Comparison of ENCODE assay signal across 20 cellular contexts in genomic region chr1:5976726-5977493, GRCh38. TPM values are rescaled to one million over a fixed set of nuclear protein-coding genes. Genes with fewer than 3 reads are reported as not detected.
A peak's percentile ranks its signal among the peaks of the same experiment; 100 is the strongest.
DNase-seq lines count a peak whose midpoint lies in the region; ATAC-seq and TF ChIP-seq lines count a peak whose summit lies in the region.
"Had no signal": no experiment of that assay in that cellular context is flagged by ENCODE, and none has a peak within 500 bp of the region (broad histone marks: within the 10 kb centered on the region; RNA-seq: fewer than 3 reads in every experiment).

No MANE protein-coding gene starts in this region.

- H3K9me3 ChIP-seq in upper lobe of right lung (no peaks in the 10 kb centered on the region), mammary epithelial cell (replicated peaks; ENCODE audit: insufficient read depth, low read length) (no peaks in the 10 kb centered on the region)
- H3K9me3 ChIP-seq: BE2C, HAP-1, upper lobe of left lung had no signal

- no TSS peak for BruUV-seq in mammary epithelial cell (replicated peaks; lab: Mats Ljungman, UMichigan)

- no peak for ATAC-seq in naive thymus-derived CD8-positive, alpha-beta T cell
- ATAC-seq in upper lobe of right lung (no peak), HG03457 (IDR thresholded peaks at IDR 0.05; ENCODE audit: unreplicated experiment) (no peak)

- intact Hi-C loops in upper lobe of right lung (cut with DNase I) = no loop called here
- intact Hi-C loops in mammary epithelial cell (cut with micrococcal nuclease) = loop anchor here (5.0 kb wide), 1 partner anchor 230 kb away; no protein-coding TSS in a partner anchor

- H2AFZ ChIP-seq in mammary epithelial cell (ENCODE audit: low read depth, low read length) = no peak overlapping the region

- no peaks in the 10 kb centered on the region for H3K9me3 Mint-ChIP-seq in naive thymus-derived CD8-positive, alpha-beta T cell
- H3K9me3 Mint-ChIP-seq: mesothelial cell of epicardium, nephron had no signal

- H3K4me3 ChIP-seq in upper lobe of right lung (no peak overlapping the region), mammary epithelial cell (replicated peaks in 1 of 3; ENCODE audit: insufficient read depth in 1 of 3, low read depth in 2 of 3, low read length in 3 of 3) (no peak overlapping the region)
- H3K4me3 ChIP-seq: HAP-1, upper lobe of left lung had no signal

- H3K27me3 ChIP-seq in upper lobe of right lung (no peaks in the 10 kb centered on the region), mammary epithelial cell (ENCODE audit: insufficient read depth, low read length) (no peaks in the 10 kb centered on the region)
- H3K27me3 ChIP-seq: BE2C, brain microvascular endothelial cell, upper lobe of left lung had no signal

- WGBS in mammary epithelial cell (ENCODE audit: low coverage, missing lambda C conversion rate) = 89% methylated on average over 25 of the region's 25 CpGs

- peaks cover 7 to 33% (median 19%) of the 10 kb centered on the region in 4 donors for H3K4me1 Mint-ChIP-seq in naive thymus-derived CD8-positive, alpha-beta T cell

- no peaks in the 10 kb centered on the region for H3K36me3 ChIP-seq in upper lobe of right lung
- no peaks in the 10 kb centered on the region for H3K36me3 ChIP-seq in mammary epithelial cell (ENCODE audit: insufficient read depth, low read length)
- H3K36me3 ChIP-seq: BE2C, brain microvascular endothelial cell had no signal

- TF ChIP-seq CTCF in RWPE1 (conservative IDR thresholded peaks at IDR 0.05; ENCODE audit: low read depth) (no peak), upper lobe of right lung (IDR thresholded peaks at IDR 0.05) (no peak), mammary epithelial cell (conservative IDR thresholded peaks at IDR 0.05 in 1 of 2, IDR thresholded peaks at IDR 0.05 in 1 of 2; ENCODE audit: extremely low read depth in 1 of 2, insufficient read depth in 1 of 2, low read depth in 1 of 2, low read length in 2 of 2) (no peak)

- peak overlapping the region in 6 of 10 donors; percentile 39 to 94 (median 62) for H3K27ac Mint-ChIP-seq in naive thymus-derived CD8-positive, alpha-beta T cell
- H3K27ac Mint-ChIP-seq: mesothelial cell of epicardium had no signal

- dilution Hi-C loops in mammary epithelial cell (cut with HindIII; ENCODE audit: low sequenced_read_pairs) = no loop called here

- H3K9ac ChIP-seq in mammary epithelial cell (ENCODE audit: insufficient read depth, low read length) = no peak overlapping the region

- H4K20me1 ChIP-seq in mammary epithelial cell (ENCODE audit: insufficient read depth, low read length) = no peaks in the 10 kb centered on the region

- 0 out of 2 replicates have a peak overlapping the region, but pooled peaks have one; percentile 4 for H3K27ac ChIP-seq in RWPE1
- H3K27ac ChIP-seq in upper lobe of right lung = no peak overlapping the region
- no peak overlapping the region for H3K27ac ChIP-seq in mammary epithelial cell (ENCODE audit: insufficient read depth, low read depth, low read length)
- H3K27ac ChIP-seq: brain microvascular endothelial cell, upper lobe of left lung had no signal

- CTCF ChIA-PET in RWPE1 (lab: Yijun Ruan, JAX) = no interaction called here
- CTCF ChIA-PET in mammary epithelial cell (lab: Charles Lee; ENCODE audit: low non-redundant PET) = interaction anchor here (0.6 kb wide), 1 partner anchor 130 kb away, joined by 3 read pairs; no protein-coding TSS in a partner anchor

- POLR2A ChIA-PET in RWPE1 (lab: Yijun Ruan, JAX; ENCODE audit: low non-redundant PET) = no interaction called here
- POLR2A ChIA-PET in naive thymus-derived CD8-positive, alpha-beta T cell (lab: Charles Lee) = interaction anchor here (0.6 kb wide), 1 partner anchor 678 kb away, joined by 5 read pairs; no protein-coding TSS in a partner anchor

- H3K4me3 Mint-ChIP-seq in naive thymus-derived CD8-positive, alpha-beta T cell = peak overlapping the region in 2 of 10 donors; percentile 32 to 42
- H3K4me3 Mint-ChIP-seq: mesothelial cell of epicardium, nephron had no signal

- no peak overlapping the region for H3K4me2 ChIP-seq in mammary epithelial cell (ENCODE audit: insufficient read depth, low read depth, low read length)

- no peaks in the 10 kb centered on the region for H3K79me2 ChIP-seq in mammary epithelial cell (ENCODE audit: insufficient read depth, low read length)

- peak; percentile 54 for DNase-seq in activated effector memory CD4-positive, alpha-beta T cell treated with anti-CD3 and anti-CD28 coated beads, Interleukin-2, amount 50 U/mL, for 16 hours
- no peak for DNase-seq in activated effector memory CD4-positive, alpha-beta T cell treated with Interleukin-2 at 50 U/mL for 16 hours
- no peak for DNase-seq in RWPE1 (ENCODE audit: low spot score)
- peak in 1 of 10 donors; percentile 31 for DNase-seq in naive thymus-derived CD8-positive, alpha-beta T cell
- DNase-seq in upper lobe of right lung = peak; percentile 51
- no peak for DNase-seq in NCI-H526 (lab: John Stamatoyannopoulos, UW)
- no peak for DNase-seq in mammary epithelial cell
- DNase-seq: activated CD4-positive, CD25-positive, alpha-beta regulatory T cell; BE2C; brain microvascular endothelial cell; effector CD4-positive, alpha-beta T cell; erythroblast; NCI-H1092; NCI-H187 treated with DMSO at 0.1 percent for 48 hours; T1000 had no signal

- no peaks in the 10 kb centered on the region for H3K27me3 Mint-ChIP-seq in naive thymus-derived CD8-positive, alpha-beta T cell

- H3K4me1 ChIP-seq in upper lobe of right lung = no peaks in the 10 kb centered on the region
- H3K4me1 ChIP-seq in mammary epithelial cell (ENCODE audit: insufficient read depth, low read length) = no peaks in the 10 kb centered on the region

- in situ Hi-C loops in mammary epithelial cell (cut with MboI; ENCODE audit: low sequenced_read_pairs in 2 of 2) = no loop called here

- H3K36me3 Mint-ChIP-seq in naive thymus-derived CD8-positive, alpha-beta T cell = no peaks in the 10 kb centered on the region

RNA-seq across cellular contexts. Expression of gene NPHP4, which starts 15.3 kb away (rescaled TPM):
- 1 to 10 TPM; 6.2 to 6.3 TPM for total RNA-seq in naive thymus-derived CD8-positive, alpha-beta T cell
- polyA plus RNA-seq in naive thymus-derived CD8-positive, alpha-beta T cell = under 1 TPM; 0.14 to 0.97 (median 0.22) TPM
- total RNA-seq in upper lobe of right lung (14.6 TPM), mammary epithelial cell (10 to 100 TPM in 1 of 2 donors, 1 to 10 TPM in 1; 8.2 to 18.4 TPM)
- polyA plus RNA-seq in mammary epithelial cell = 8.2 TPM
- 19.7 TPM for polyA minus RNA-seq in mammary epithelial cell

Comparison
In these comparisons a context has a peak if more than half of its experiments do, and no peak if none do; other contexts are left out.
1. DNase-seq: peak in activated effector memory CD4-positive, alpha-beta T cell treated with anti-CD3 and anti-CD28 coated beads, Interleukin-2, amount 50 U/mL, for 16 hours (single experiment) and upper lobe of right lung (single experiment); none in activated effector memory CD4-positive, alpha-beta T cell treated with Interleukin-2 at 50 U/mL for 16 hours (single experiment), RWPE1 (single experiment), NCI-H526 (0 of 2) and mammary epithelial cell (single experiment).